In genomic region chr12:96035283-96036236, GRCh38 we compare ENCODE assay signal across 8 cellular contexts. TPM values are rescaled to one million over a fixed set of nuclear protein-coding genes. Genes with fewer than 3 reads are reported as not detected.
DNase-seq lines count a peak whose midpoint lies in the region; ATAC-seq and TF ChIP-seq lines count a peak whose summit lies in the region.

Gene LTA4H, minus strand, starts transcription at chr12:96035587. Its CDS starts 68 bp downstream, at chr12:96035519.

- H3K27me3 ChIP-seq in SJSA1 (replicated peaks): no peaks in the 10 kb centered on the region
- no peaks in the 10 kb centered on the region for H3K27me3 ChIP-seq in gastroesophageal sphincter
- H3K27me3 ChIP-seq in neutrophil: no peaks in the 10 kb centered on the region

- H3K4me3 ChIP-seq in HFF-Myc (replicated peaks; ENCODE audit: low read depth, low read length) (peak within 1 kb of the TSS; percentile 90), SJSA1 (peak within 1 kb of the TSS; percentile 67), gastroesophageal sphincter (peak within 1 kb of the TSS; percentile 62 to 87), neutrophil (ENCODE audit: low read depth in 1 of 2, low read length in 1 of 2) (peak within 1 kb of the TSS; percentile 92 to 96)

- no peak within 1 kb of the TSS for H3K27ac ChIP-seq in SJSA1
- peak within 1 kb of the TSS; percentile 64 to 92 (median 90) for H3K27ac ChIP-seq in gastroesophageal sphincter
- H3K27ac ChIP-seq in neutrophil: peak within 1 kb of the TSS; percentile 90
- H3K27ac ChIP-seq in substantia nigra (ENCODE audit: low read depth, low read length, poor library complexity, severe bottlenecking): peak within 1 kb of the TSS; percentile 82

- no peak for TF ChIP-seq CTCF in HFF-Myc (IDR thresholded peaks at IDR 0.05; ENCODE audit: low read depth, low read length, missing control alignments)
- no peak for TF ChIP-seq CTCF in gastroesophageal sphincter (IDR thresholded peaks at IDR 0.05)
- TF ChIP-seq CTCF in neutrophil (IDR thresholded peaks at IDR 0.05): peak; percentile 30

- peak; percentile 85 for DNase-seq in GM04503 (ENCODE audit: low read depth)
- DNase-seq in HFF-Myc (ENCODE audit: extremely low read depth, low read depth): peak; percentile 97
- DNase-seq in MV-4-11 (lab: John Stamatoyannopoulos, UW): peak; percentile 96
- peak; percentile 100 for DNase-seq in SJSA1 (ENCODE audit: low read depth in 1 of 2, low spot score in 2 of 2)
- DNase-seq in activated naive CD4-positive, alpha-beta T cell (lab: John Stamatoyannopoulos, UW): peak; percentile 83 to 93 (median 91)
- DNase-seq in substantia nigra (lab: John Stamatoyannopoulos, UW): peak; percentile 61 to 98 (median 94)

- ATAC-seq in gastroesophageal sphincter: peak; percentile 98

- H3K4me1 ChIP-seq in SJSA1 (replicated peaks) (peaks cover 13% of the 10 kb centered on the region), gastroesophageal sphincter (peaks cover 7 to 21% (median 12%) of the 10 kb centered on the region in 3 donors), neutrophil (ENCODE audit: control insufficient read depth in 1 of 2, insufficient read depth in 1 of 2, low read depth in 1 of 2, low read length in 1 of 2) (peaks cover 83 to 89% of the 10 kb centered on the region in 2 experiments)

- WGBS in gastroesophageal sphincter (ENCODE audit: low coverage in 1 of 2), 2 donors: 0 to 1% methylated on average over 28 to 36 of the region's 55 CpGs

- no peaks in the 10 kb centered on the region; the same call in 1 of the 2 replicates for H3K9me3 ChIP-seq in SJSA1 (replicated peaks)
- no peaks in the 10 kb centered on the region for H3K9me3 ChIP-seq in gastroesophageal sphincter
- no peaks in the 10 kb centered on the region for H3K9me3 ChIP-seq in neutrophil

- no peak for TF ChIP-seq EP300 in gastroesophageal sphincter (IDR thresholded peaks at IDR 0.05)

- H3K36me3 ChIP-seq in SJSA1 (peaks cover 4% of the 10 kb centered on the region), gastroesophageal sphincter (no peaks in the 10 kb centered on the region), neutrophil (no peaks in the 10 kb centered on the region)

- peak; percentile 58 to 62 for TF ChIP-seq POLR2A in gastroesophageal sphincter (IDR thresholded peaks at IDR 0.05)

RNA-seq across cellular contexts. Expression of gene LTA4H, which starts in this region (rescaled TPM):
- 537 and 538 TPM in 2 replicates for total RNA-seq in SJSA1 (2014; rRNA removed; shearing (Covaris generic))
- total RNA-seq in gastroesophageal sphincter: 100 to 1,000 TPM in 1 of 4 donors, 10 to 100 TPM in 3; 65.3 to 110 (median 67.6) TPM
